16 cellular contexts compared by ENCODE assay signal in genomic region chr10:86447422-86447821, GRCh38.
DNase-seq lines count a peak whose midpoint lies in the region; ATAC-seq and TF ChIP-seq lines count a peak whose summit lies in the region.
"Had no signal": no experiment of that assay in that cellular context is flagged by ENCODE, and none has a peak within 500 bp of the region (broad histone marks: within the 10 kb centered on the region; RNA-seq: fewer than 3 reads in every experiment).

No MANE protein-coding gene starts in this region.

- no TSS peak for BruUV-seq in OCI-LY7 (replicated peaks; lab: Mats Ljungman, UMichigan)

- no peaks in the 10 kb centered on the region for H4K20me1 ChIP-seq in OCI-LY7 (ENCODE audit: insufficient read depth, low read length)

- H3K27me3 Mint-ChIP-seq in stimulated activated naive CD8-positive, alpha-beta T cell treated with anti-CD3 and anti-CD28 coated beads, Interleukin-15, Interleukin-2, amounts not matched to agents 100 ng/mL and 50 ng/mL, for 24 hours: no peaks in the 10 kb centered on the region
- peaks cover 0 to 2% (median 2%) of the 10 kb centered on the region in 3 donors for H3K27me3 Mint-ChIP-seq in immature natural killer cell (ENCODE audit: low read depth in 3 of 3)

- no peak overlapping the region for H2AFZ ChIP-seq in OCI-LY7 (ENCODE audit: low read length)

- no peaks in the 10 kb centered on the region for H3K9me3 ChIP-seq in OCI-LY7 (ENCODE audit: low read length)
- H3K9me3 ChIP-seq: SJSA1 had no signal

- peaks cover 25% of the 10 kb centered on the region; the same call in 1 of the 2 replicates for H3K79me2 ChIP-seq in OCI-LY7 (ENCODE audit: insufficient read depth, low read depth, low read length)

- peaks cover 80% of the 10 kb centered on the region for H3K36me3 Mint-ChIP-seq in stimulated activated naive CD8-positive, alpha-beta T cell treated with anti-CD3 and anti-CD28 coated beads, Interleukin-15, Interleukin-2, amounts not matched to agents 100 ng/mL and 50 ng/mL, for 24 hours (ENCODE audit: low read depth)
- peaks cover 14 to 49% (median 16%) of the 10 kb centered on the region in 3 donors for H3K36me3 Mint-ChIP-seq in immature natural killer cell

- no peak overlapping the region for H3K4me3 ChIP-seq in OCI-LY7 (ENCODE audit: low read depth, low read length, poor library complexity, severe bottlenecking)
- H3K4me3 ChIP-seq: SJSA1 had no signal

- peaks cover 100% of the 10 kb centered on the region for H3K36me3 ChIP-seq in OCI-LY7 (ENCODE audit: insufficient read depth, low read length)

- H3K27ac Mint-ChIP-seq in stimulated activated naive CD8-positive, alpha-beta T cell treated with anti-CD3 and anti-CD28 coated beads, Interleukin-15, Interleukin-2, amounts not matched to agents 100 ng/mL and 50 ng/mL, for 24 hours: peak overlapping the region; percentile 69
- H3K27ac Mint-ChIP-seq in immature natural killer cell: peak overlapping the region; percentile 22 to 80 (median 59)
- H3K27ac Mint-ChIP-seq: WTC11 had no signal

- H3K4me1 ChIP-seq in OCI-LY7 (ENCODE audit: insufficient read depth, low read length, poor library complexity, severe bottlenecking): peaks cover 49% of the 10 kb centered on the region
- H3K4me1 ChIP-seq: SJSA1 had no signal

- no peaks in the 10 kb centered on the region for H3K9me3 Mint-ChIP-seq in stimulated activated naive CD8-positive, alpha-beta T cell treated with anti-CD3 and anti-CD28 coated beads, Interleukin-15, Interleukin-2, amounts not matched to agents 100 ng/mL and 50 ng/mL, for 24 hours
- H3K9me3 Mint-ChIP-seq in immature natural killer cell: no peaks in the 10 kb centered on the region
- H3K9me3 Mint-ChIP-seq: WTC11 had no signal

- H3K4me1 Mint-ChIP-seq in stimulated activated naive CD8-positive, alpha-beta T cell treated with anti-CD3 and anti-CD28 coated beads, Interleukin-15, Interleukin-2, amounts not matched to agents 100 ng/mL and 50 ng/mL, for 24 hours (ENCODE audit: low read depth): peaks cover 41% of the 10 kb centered on the region
- H3K4me1 Mint-ChIP-seq in immature natural killer cell: peaks cover 8 to 23% of the 10 kb centered on the region in 2 donors
- H3K4me1 Mint-ChIP-seq: WTC11 had no signal

- peak overlapping the region; percentile 36 for H3K27ac ChIP-seq in OCI-LY7 (ENCODE audit: low read depth, low read length, poor library complexity, severe bottlenecking)
- H3K27ac ChIP-seq: SJSA1 had no signal

- intact Hi-C loops in OCI-LY7 (cut with micrococcal nuclease; ENCODE audit: unreplicated experiment): no loop called here

- CTCF ChIA-PET in OCI-LY7 (lab: Charles Lee; ENCODE audit: unreplicated experiment): interaction anchor here (1.5 kb wide), 1 partner anchor 34 kb away, joined by 3 read pairs; no protein-coding TSS in a partner anchor

- POLR2A ChIA-PET in OCI-LY7 (lab: Charles Lee): interaction anchor here (0.9 to 1.5 kb wide), 2 partner anchors 12 to 47 kb away, joined by 4 read pairs; no protein-coding TSS in a partner anchor

- no peak for TF ChIP-seq CTCF in OCI-LY7 (conservative IDR thresholded peaks at IDR 0.05; ENCODE audit: low read length)

- H3K4me2 ChIP-seq in OCI-LY7 (ENCODE audit: low read length): no peak overlapping the region

- H3K4me3 Mint-ChIP-seq in stimulated activated naive CD8-positive, alpha-beta T cell treated with anti-CD3 and anti-CD28 coated beads, Interleukin-15, Interleukin-2, amounts not matched to agents 100 ng/mL and 50 ng/mL, for 24 hours: no peak overlapping the region
- no peak overlapping the region for H3K4me3 Mint-ChIP-seq in immature natural killer cell
- H3K4me3 Mint-ChIP-seq: WTC11 had no signal

- no peak for ATAC-seq in stimulated activated naive CD8-positive, alpha-beta T cell treated with anti-CD3 and anti-CD28 coated beads, Interleukin-15, Interleukin-2, amounts not matched to agents 100 U/mL and 50 U/mL, for 24 hours
- no peak for ATAC-seq in GM21381 (IDR thresholded peaks at IDR 0.05; ENCODE audit: unreplicated experiment)
- ATAC-seq: WTC11 had no signal

- no peaks in the 10 kb centered on the region for H3K9me2 ChIP-seq in OCI-LY7 (ENCODE audit: insufficient read depth, low read length)

- DNase-seq in stimulated activated naive CD8-positive, alpha-beta T cell treated with anti-CD3 and anti-CD28 coated beads, Interleukin-15, Interleukin-2, amounts not matched to agents 100 U/mL and 50 U/mL, for 24 hours: no peak
- no peak for DNase-seq in OCI-LY7 (ENCODE audit: low spot score)
- DNase-seq in immature natural killer cell: no peak
- DNase-seq in NCI-H2081 treated with DMSO at 0.1 percent for 48 hours (lab: John Stamatoyannopoulos, UW): no peak
- DNase-seq in DMS153 treated with DMSO at 0.1 percent for 48 hours (lab: John Stamatoyannopoulos, UW; ENCODE audit: unreplicated experiment): no peak
- DNase-seq in DMS53 treated with DMSO at 0.1 percent for 48 hours (lab: John Stamatoyannopoulos, UW; ENCODE audit: unreplicated experiment): no peak
- DNase-seq: central memory CD4-positive, alpha-beta T cell; kidney glomerular epithelial cell; NCI-H2171 treated with DMSO at 0.1 percent for 48 hours; retina; stimulated activated CD4-positive, alpha-beta T cell treated with anti-CD3 and anti-CD28 coated beads, Interleukin-4, amount 100 ng/mL, for 4 hours; stimulated activated naive CD4-positive, alpha-beta T cell had no signal
